ENCODE assay signal across 8 cellular contexts in genomic region chr21:38787461-38788274, GRCh38. TPM values are rescaled to one million over a fixed set of nuclear protein-coding genes. Genes with fewer than 3 reads are reported as not detected.
DNase-seq lines count a peak whose midpoint lies in the region; ATAC-seq and TF ChIP-seq lines count a peak whose summit lies in the region.

No MANE protein-coding gene starts in this region.

- H3K27me3 Mint-ChIP-seq in activated T-helper 2 cell treated with anti-CD3 and anti-CD28 coated beads, Interferon-gamma antibody, Interleukin-2, Interleukin-4, amounts not matched to agents 10 μg/mL and 5 μg/mL and 100 μg/mL, durations not matched to agents 14 hours and 24 hours and 36 hours (ENCODE audit: low read depth): no peaks in the 10 kb centered on the region

- H3K27ac Mint-ChIP-seq in activated T-helper 2 cell treated with anti-CD3 and anti-CD28 coated beads, Interferon-gamma antibody, Interleukin-2, Interleukin-4, amounts not matched to agents 10 μg/mL and 5 μg/mL and 100 μg/mL, durations not matched to agents 14 hours and 24 hours and 36 hours: peak overlapping the region; percentile 43

- CTCF ChIA-PET in IMR-90 (lab: Yijun Ruan, JAX): interaction anchor here (0.8 to 1.1 kb wide), 2 partner anchors 13 to 15 kb away, joined by 3 read pairs; no protein-coding TSS in a partner anchor

- no peak overlapping the region for H3K4me3 Mint-ChIP-seq in activated T-helper 2 cell treated with anti-CD3 and anti-CD28 coated beads, Interferon-gamma antibody, Interleukin-2, Interleukin-4, amounts not matched to agents 10 μg/mL and 5 μg/mL and 100 μg/mL, durations not matched to agents 14 hours and 24 hours and 36 hours (ENCODE audit: low read depth)

- H3K56ac ChIP-seq in IMR-90 (ENCODE audit: extremely low read depth, insufficient read depth, low read length): no peak overlapping the region

- H4K20me1 ChIP-seq in IMR-90 (ENCODE audit: insufficient read depth, low read length): no peaks in the 10 kb centered on the region

- no peak overlapping the region for H3K4me3 ChIP-seq in IMR-90 (ENCODE audit: insufficient read depth, low read depth, low read length)
- peak overlapping the region in 1 of 2 donors; percentile 47 for H3K4me3 ChIP-seq in mucosa of rectum (ENCODE audit: low read length in 2 of 2)

- H4K91ac ChIP-seq in IMR-90 (ENCODE audit: insufficient read depth, low read depth, low read length): 0 out of 2 replicates have a peak overlapping the region, but pooled peaks have one; percentile 11

- H3K23ac ChIP-seq in IMR-90 (ENCODE audit: low read depth, low read length): no peak overlapping the region; the same call in 1 of the 2 replicates

- H2BK15ac ChIP-seq in IMR-90 (ENCODE audit: low read depth, low read length): peak overlapping the region; percentile 15; the same call in 1 of the 3 replicates

- 0 out of 2 replicates have a peak, but pooled peaks cover 6% of the 10 kb centered on the region for H3K9me1 ChIP-seq in IMR-90 (ENCODE audit: insufficient read depth, low read length)

- 0 out of 4 replicates have a peak overlapping the region, but pooled peaks of 1 of the 2 experiments have one; percentile 10 for H4K8ac ChIP-seq in IMR-90 (ENCODE audit: low read depth in 2 of 2, low read length in 2 of 2)

- H3K4me1 ChIP-seq in IMR-90 (ENCODE audit: control insufficient read depth, insufficient read depth, low read length): no peaks in the 10 kb centered on the region
- peaks cover 24 to 46% of the 10 kb centered on the region in 2 donors for H3K4me1 ChIP-seq in mucosa of rectum (ENCODE audit: control insufficient read depth in 2 of 2, insufficient read depth in 2 of 2, low read length in 2 of 2)

- H2BK5ac ChIP-seq in IMR-90 (ENCODE audit: low read depth, low read length, poor library complexity, severe bottlenecking): no peak overlapping the region

- peak overlapping the region; percentile 36 for H3K4ac ChIP-seq in IMR-90 (ENCODE audit: low read depth, low read length)

- H3K36me3 ChIP-seq in IMR-90 (ENCODE audit: control insufficient read depth, insufficient read depth, low read length) (no peaks in the 10 kb centered on the region), mucosa of rectum (ENCODE audit: control insufficient read depth in 2 of 2, insufficient read depth in 2 of 2, low read length in 2 of 2) (no peaks in the 10 kb centered on the region)

- no peak for TF ChIP-seq POLR2A in IMR-90 (IDR thresholded peaks at IDR 0.05; ENCODE audit: low read depth, low read length)

- no peaks in the 10 kb centered on the region for H3K27me3 ChIP-seq in IMR-90 (ENCODE audit: control insufficient read depth, insufficient read depth, low read length)
- no peaks in the 10 kb centered on the region for H3K27me3 ChIP-seq in mucosa of rectum (ENCODE audit: control insufficient read depth in 2 of 2, insufficient read depth in 2 of 2, low read length in 2 of 2)

- peaks cover 12% of the 10 kb centered on the region for H3K9me3 Mint-ChIP-seq in activated T-helper 2 cell treated with anti-CD3 and anti-CD28 coated beads, Interferon-gamma antibody, Interleukin-2, Interleukin-4, amounts not matched to agents 10 μg/mL and 5 μg/mL and 100 μg/mL, durations not matched to agents 14 hours and 24 hours and 36 hours

- H3K9ac ChIP-seq in IMR-90 (ENCODE audit: low read depth, low read length) (no peak overlapping the region), mucosa of rectum (ENCODE audit: low read depth in 1 of 2, low read length in 2 of 2) (peak overlapping the region in 1 of 2 donors; percentile 37)

- DNase-seq in ELR (ENCODE audit: low read depth) (peak; percentile 94), IMR-90 (peak; percentile 76), UCSD-AML1 (lab: John Stamatoyannopoulos, UW; ENCODE audit: unreplicated experiment) (no peak), ecto neural progenitor cell (ENCODE audit: low spot score) (no peak)
- DNase-seq in activated T-helper 2 cell treated with anti-CD3 and anti-CD28 coated beads, Interferon-gamma antibody, Interleukin-2, Interleukin-4, amounts not matched to agents 10 μg/mL and 5 μg/mL and 100 μg/mL, durations not matched to agents 14 hours and 24 hours and 36 hours (ENCODE audit: low spot score): no peak

- intact Hi-C loops in IMR-90 (cut with micrococcal nuclease): no loop called here
- intact Hi-C loops in activated T-helper 2 cell treated with anti-CD3 and anti-CD28 coated beads, Interferon-gamma antibody, Interleukin-2, Interleukin-4, amounts not matched to agents 10 μg/mL and 5 μg/mL and 100 μg/mL, durations not matched to agents 14 hours and 24 hours and 36 hours (cut with micrococcal nuclease): no loop called here

- peaks cover 9% of the 10 kb centered on the region for H3K36me3 Mint-ChIP-seq in activated T-helper 2 cell treated with anti-CD3 and anti-CD28 coated beads, Interferon-gamma antibody, Interleukin-2, Interleukin-4, amounts not matched to agents 10 μg/mL and 5 μg/mL and 100 μg/mL, durations not matched to agents 14 hours and 24 hours and 36 hours (ENCODE audit: low read depth)

- ATAC-seq in IMR-90 (ENCODE audit: low read depth) (peak; percentile 37; the same call in 1 of the 2 replicates), HG03460 (IDR thresholded peaks at IDR 0.05; ENCODE audit: unreplicated experiment) (no peak), HG03280 (IDR thresholded peaks at IDR 0.05; ENCODE audit: unreplicated experiment) (no peak)

- H3K79me1 ChIP-seq in IMR-90 (ENCODE audit: low read depth in 1 of 2, low read length in 2 of 2): no peaks in the 10 kb centered on the region

- H3K4me2 ChIP-seq in IMR-90 (ENCODE audit: low read depth, low read length): no peak overlapping the region

- no peak for TF ChIP-seq CTCF in IMR-90 (conservative IDR thresholded peaks at IDR 0.05; ENCODE audit: low read depth, low read length)

- H3K9me3 ChIP-seq in IMR-90 (ENCODE audit: control insufficient read depth, insufficient read depth, low read length) (peaks cover 4% of the 10 kb centered on the region), mucosa of rectum (ENCODE audit: control insufficient read depth in 2 of 2, low read length in 2 of 2) (peaks cover 0 to 4% of the 10 kb centered on the region in 2 donors)

- 65% methylated on average over 2 of the region's 19 CpGs; no CpG with 5 or more reads in 1 of the 2 experiments for WGBS in IMR-90 (ENCODE audit: extremely low coverage in 2 of 2, insufficient read length in 1 of 2), 2 experiments

- dilution Hi-C loops in IMR-90 (cut with HindIII; ENCODE audit: low sequenced_read_pairs, unreplicated experiment): no loop called here

- H3K27ac ChIP-seq in IMR-90 (ENCODE audit: insufficient read depth, low read length) (no peak overlapping the region), mucosa of rectum (ENCODE audit: low read depth in 2 of 2, low read length in 2 of 2) (peak overlapping the region; percentile 76 to 90)

- POLR2A ChIA-PET in IMR-90 (lab: Charles Lee; ENCODE audit: unreplicated experiment): no interaction called here

- no peak overlapping the region for H4K5ac ChIP-seq in IMR-90 (ENCODE audit: low read depth, low read length)

- peak overlapping the region; percentile 8 for H2AK9ac ChIP-seq in IMR-90 (replicated peaks; ENCODE audit: low read depth, low read length, poor library complexity)

- peak overlapping the region; percentile 52; the same call in 1 of the 2 replicates for H2AK5ac ChIP-seq in IMR-90 (ENCODE audit: low read depth, low read length)

- H2BK120ac ChIP-seq in IMR-90 (ENCODE audit: low read depth, low read length): no peak overlapping the region; the same call in 1 of the 2 replicates

- H3K18ac ChIP-seq in IMR-90 (ENCODE audit: low read depth, low read length): no peak overlapping the region

- H2BK20ac ChIP-seq in IMR-90 (ENCODE audit: low read depth, low read length): peak overlapping the region; percentile 64; the same call in 1 of the 2 replicates

- H3K4me1 Mint-ChIP-seq in activated T-helper 2 cell treated with anti-CD3 and anti-CD28 coated beads, Interferon-gamma antibody, Interleukin-2, Interleukin-4, amounts not matched to agents 10 μg/mL and 5 μg/mL and 100 μg/mL, durations not matched to agents 14 hours and 24 hours and 36 hours (ENCODE audit: low read depth): peaks cover 16% of the 10 kb centered on the region

- H2AFZ ChIP-seq in IMR-90 (replicated peaks; ENCODE audit: low read length, poor library complexity): no peak overlapping the region

- BruUV-seq in IMR-90 (replicated peaks; lab: Mats Ljungman, UMichigan): no TSS peak

- H3K14ac ChIP-seq in IMR-90 (replicated peaks; ENCODE audit: low read depth, low read length): 0 out of 2 replicates have a peak overlapping the region, but pooled peaks have one; percentile 19

- in situ Hi-C loops in IMR-90 (cut with MboI; ENCODE audit: low sequenced_read_pairs): no loop called here

- no peak for TF ChIP-seq RAD21 in IMR-90 (IDR thresholded peaks at IDR 0.05; ENCODE audit: low read length)

TF ChIP-seq in IMR-90, 13 proteins besides CTCF, POLR2A, EP300 and RAD21:
- TF ChIP-seq MAZ (IDR thresholded peaks at IDR 0.05; ENCODE audit: borderline replicate concordance, low read depth, low read length) (no peak), MAFK (IDR thresholded peaks at IDR 0.05; ENCODE audit: low read depth, low read length) (no peak), BHLHE40 (IDR thresholded peaks at IDR 0.05; ENCODE audit: low read depth, low read length) (peak; percentile 54), CEBPB (IDR thresholded peaks at IDR 0.05; ENCODE audit: low read depth, low read length) (peak; percentile 64), FOS (IDR thresholded peaks at IDR 0.05; ENCODE audit: low read depth, low read length) (peak; percentile 78), SMC3 (IDR thresholded peaks at IDR 0.05; ENCODE audit: low read depth, low read length) (no peak)
- TF ChIP-seq, protein P1, sequence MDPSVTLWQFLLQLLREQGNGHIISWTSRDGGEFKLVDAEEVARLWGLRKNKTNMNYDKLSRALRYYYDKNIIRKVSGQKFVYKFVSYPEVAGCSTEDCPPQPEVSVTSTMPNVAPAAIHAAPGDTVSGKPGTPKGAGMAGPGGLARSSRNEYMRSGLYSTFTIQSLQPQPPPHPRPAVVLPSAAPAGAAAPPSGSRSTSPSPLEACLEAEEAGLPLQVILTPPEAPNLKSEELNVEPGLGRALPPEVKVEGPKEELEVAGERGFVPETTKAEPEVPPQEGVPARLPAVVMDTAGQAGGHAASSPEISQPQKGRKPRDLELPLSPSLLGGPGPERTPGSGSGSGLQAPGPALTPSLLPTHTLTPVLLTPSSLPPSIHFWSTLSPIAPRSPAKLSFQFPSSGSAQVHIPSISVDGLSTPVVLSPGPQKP (IDR thresholded peaks at IDR 0.05; ENCODE audit: borderline replicate concordance, low read depth, low read length): no peak
TF ChIP-seq in IMR-90: peak in this region for 3.

RNA-seq across cellular contexts. Expression of gene ETS2, which starts 18.1 kb away (rescaled TPM):
- 20.6 and 21.7 TPM in 2 replicates for total RNA-seq in IMR-90 (2012; rRNA removed)
- 21.3 and 22.8 TPM in 2 replicates for polyA plus RNA-seq in IMR-90 (2012; rRNA removed)
- 18.3 and 18.4 TPM in 2 replicates for polyA plus RNA-seq in IMR-90 (2012; cell fraction: cytosol; rRNA removed)
- polyA plus RNA-seq in IMR-90 (2012; cell fraction: nucleus; rRNA removed; ENCODE audit: low replicate concordance): 42.7 and 92.6 TPM in 2 replicates
- 62.8 and 63.9 TPM in 2 replicates for total RNA-seq in activated T-helper 2 cell treated with anti-CD3 and anti-CD28 coated beads, Interferon-gamma antibody, Interleukin-2, Interleukin-4, amounts not matched to agents 10 μg/mL and 5 μg/mL and 100 μg/mL, durations not matched to agents 14 hours and 24 hours and 36 hours

Comparison
In these comparisons a context has a peak if more than half of its experiments do, and no peak if none do; other contexts are left out.
1. DNase-seq: peak in ELR (single experiment) and IMR-90 (single experiment); none in activated T-helper 2 cell treated with anti-CD3 and anti-CD28 coated beads, Interferon-gamma antibody, Interleukin-2, Interleukin-4, amounts not matched to agents 10 μg/mL and 5 μg/mL and 100 μg/mL, durations not matched to agents 14 hours and 24 hours and 36 hours (single experiment), UCSD-AML1 (single experiment) and ecto neural progenitor cell (single experiment).